ENCODE assay signal across 9 cellular contexts in genomic region chr1:9400425-9401079, GRCh38.
DNase-seq lines count a peak whose midpoint lies in the region; ATAC-seq, FAIRE-seq and TF ChIP-seq lines count a peak whose summit lies in the region.
"Had no signal": no experiment of that assay in that cellular context is flagged by ENCODE, and none has a peak within 500 bp of the region (broad histone marks: within the 10 kb centered on the region; RNA-seq: fewer than 3 reads in every experiment).

No MANE protein-coding gene starts in this region.

- no peaks in the 10 kb centered on the region for H3K36me3 Mint-ChIP-seq in activated T-cell treated with anti-CD3 and anti-CD28 coated beads, Interleukin-2, amount 50 U/mL, for 4 hours (ENCODE audit: insufficient read depth)
- H3K36me3 Mint-ChIP-seq: CD4-positive, alpha-beta memory T cell had no signal

- intact Hi-C loops in mammary epithelial cell (cut with micrococcal nuclease): no loop called here
- intact Hi-C loops in breast epithelium (cut with DNase I; ENCODE audit: low total_unique reads): no loop called here
- intact Hi-C loops in kidney (cut with DNase I): no loop called here

- H3K4me3 Mint-ChIP-seq in activated T-cell treated with anti-CD3 and anti-CD28 coated beads, Interleukin-2, amount 50 U/mL, for 4 hours: no peak overlapping the region

- no peak for TF ChIP-seq POLR2A in breast epithelium (IDR thresholded peaks at IDR 0.05)

- no peak overlapping the region for H3K4me3 ChIP-seq in mammary epithelial cell (replicated peaks in 1 of 3; ENCODE audit: insufficient read depth in 1 of 3, low read depth in 2 of 3, low read length in 3 of 3)
- no peak overlapping the region for H3K4me3 ChIP-seq in breast epithelium
- H3K4me3 ChIP-seq in kidney (ENCODE audit: low read length in 2 of 2): no peak overlapping the region

- H3K36me3 ChIP-seq in mammary epithelial cell (ENCODE audit: insufficient read depth, low read length): no peaks in the 10 kb centered on the region
- no peaks in the 10 kb centered on the region for H3K36me3 ChIP-seq in breast epithelium
- H3K36me3 ChIP-seq in kidney (ENCODE audit: control insufficient read depth in 1 of 2, insufficient read depth in 2 of 2, low read length in 2 of 2): no peaks in the 10 kb centered on the region

- peaks cover 2% of the 10 kb centered on the region for H3K27me3 Mint-ChIP-seq in activated T-cell treated with anti-CD3 and anti-CD28 coated beads, Interleukin-2, amount 50 U/mL, for 4 hours (ENCODE audit: low read depth)

- no peaks in the 10 kb centered on the region for H3K9me3 Mint-ChIP-seq in activated T-cell treated with anti-CD3 and anti-CD28 coated beads, Interleukin-2, amount 50 U/mL, for 4 hours
- H3K9me3 Mint-ChIP-seq: CD4-positive, alpha-beta memory T cell had no signal

- in situ Hi-C loops in mammary epithelial cell (cut with MboI; ENCODE audit: low sequenced_read_pairs in 2 of 2): no loop called here

- dilution Hi-C loops in mammary epithelial cell (cut with HindIII; ENCODE audit: low sequenced_read_pairs): no loop called here

- no peak for FAIRE-seq in kidney (lab: Jason Lieb, UNC)

- BruUV-seq in mammary epithelial cell (replicated peaks; lab: Mats Ljungman, UMichigan): no TSS peak

- no peaks in the 10 kb centered on the region for H3K79me2 ChIP-seq in mammary epithelial cell (ENCODE audit: insufficient read depth, low read length)

- CTCF ChIA-PET in mammary epithelial cell (lab: Charles Lee; ENCODE audit: low non-redundant PET): no interaction called here

- H3K27ac ChIP-seq in mammary epithelial cell (ENCODE audit: insufficient read depth, low read depth, low read length) (no peak overlapping the region), breast epithelium (no peak overlapping the region), kidney (ENCODE audit: low read depth in 2 of 2, low read length in 2 of 2) (peak overlapping the region in 1 of 2 donors; percentile 17)

- no peak overlapping the region for H2AFZ ChIP-seq in mammary epithelial cell (ENCODE audit: low read depth, low read length)

- H3K27me3 ChIP-seq in mammary epithelial cell (ENCODE audit: insufficient read depth, low read length) (no peaks in the 10 kb centered on the region), breast epithelium (no peaks in the 10 kb centered on the region)

- peak; percentile 27 for DNase-seq in mammary epithelial cell
- DNase-seq in breast epithelium (ENCODE audit: low spot score in 2 of 2): no peak
- DNase-seq in activated T-cell treated with anti-CD3 and anti-CD28 coated beads, Interleukin-2, amount 50 U/mL, for 4 hours: no peak
- DNase-seq in kidney: peak; percentile 74
- no peak for DNase-seq in SKM-1 (lab: John Stamatoyannopoulos, UW; ENCODE audit: unreplicated experiment)
- no peak for DNase-seq in KG1 (lab: John Stamatoyannopoulos, UW)
- no peak for DNase-seq in LoVo (ENCODE audit: low spot score)

- H3K4me1 ChIP-seq in mammary epithelial cell (ENCODE audit: insufficient read depth, low read length) (peaks cover 7% of the 10 kb centered on the region), breast epithelium (no peaks in the 10 kb centered on the region), kidney (ENCODE audit: control insufficient read depth in 1 of 2, insufficient read depth in 1 of 2, low read depth in 1 of 2, low read length in 2 of 2) (peaks cover 0 to 11% of the 10 kb centered on the region in 2 donors)

- no peaks in the 10 kb centered on the region for H4K20me1 ChIP-seq in mammary epithelial cell (ENCODE audit: insufficient read depth, low read length)

- peaks cover 13% of the 10 kb centered on the region for H3K4me1 Mint-ChIP-seq in activated T-cell treated with anti-CD3 and anti-CD28 coated beads, Interleukin-2, amount 50 U/mL, for 4 hours (ENCODE audit: low read depth)

- H3K9ac ChIP-seq in mammary epithelial cell (ENCODE audit: insufficient read depth, low read length) (no peak overlapping the region), kidney (ENCODE audit: low read length in 2 of 2) (no peak overlapping the region)

- H3K9me3 ChIP-seq in mammary epithelial cell (replicated peaks; ENCODE audit: insufficient read depth, low read length) (no peaks in the 10 kb centered on the region), breast epithelium (no peaks in the 10 kb centered on the region), kidney (ENCODE audit: control insufficient read depth in 1 of 2, low read length in 2 of 2) (no peaks in the 10 kb centered on the region)

- no peak for TF ChIP-seq CTCF in mammary epithelial cell (conservative IDR thresholded peaks at IDR 0.05 in 1 of 2, IDR thresholded peaks at IDR 0.05 in 1 of 2; ENCODE audit: extremely low read depth in 1 of 2, insufficient read depth in 1 of 2, low read depth in 1 of 2, low read length in 2 of 2)
- no peak for TF ChIP-seq CTCF in breast epithelium (IDR thresholded peaks at IDR 0.05)
- peak; percentile 2 for TF ChIP-seq CTCF in kidney (IDR thresholded peaks at IDR 0.05; ENCODE audit: borderline replicate concordance, extremely low read depth, insufficient read depth)

- 75% methylated on average over 9 of the region's 13 CpGs for WGBS in mammary epithelial cell (ENCODE audit: low coverage, missing lambda C conversion rate)

- no peak overlapping the region for H3K4me2 ChIP-seq in mammary epithelial cell (ENCODE audit: insufficient read depth, low read depth, low read length)

- ATAC-seq in activated T-cell treated with anti-CD3 and anti-CD28 coated beads, Interleukin-2, amount 50 U/mL, for 4 hours: peak; percentile 68 to 72
- ATAC-seq in GM18909 (IDR thresholded peaks at IDR 0.05; ENCODE audit: poor library complexity, unreplicated experiment): no peak

Comparison
In these comparisons a context has a peak if more than half of its experiments do, and no peak if none do; other contexts are left out.
1. DNase-seq: peak in mammary epithelial cell (single experiment) and kidney (single experiment); none in breast epithelium (0 of 2), activated T-cell treated with anti-CD3 and anti-CD28 coated beads, Interleukin-2, amount 50 U/mL, for 4 hours (single experiment), SKM-1 (single experiment), KG1 (single experiment) and LoVo (single experiment).